In the genomic region with DNA sequence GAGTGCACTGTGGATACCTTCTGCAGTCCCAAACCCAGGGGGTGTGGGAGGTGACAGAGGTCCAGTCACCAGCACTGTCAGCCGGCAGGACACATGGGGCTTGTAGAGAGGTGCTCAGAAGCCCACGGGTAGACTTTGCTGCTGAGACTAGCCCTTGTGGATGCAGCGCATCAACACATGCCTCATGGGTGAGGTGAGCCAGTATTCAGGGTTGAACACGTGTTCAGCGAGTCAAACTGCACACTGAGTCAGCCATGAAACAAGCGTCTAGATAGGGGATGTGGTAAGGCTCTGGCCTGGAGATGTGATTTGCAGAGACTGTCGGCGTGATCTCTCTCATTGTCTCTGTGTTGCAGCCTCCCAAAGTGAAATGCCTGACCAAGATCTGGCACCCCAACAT, we compare ENCODE assay signal across 12 cellular contexts. TPM values are rescaled to one million over a fixed set of nuclear protein-coding genes. Genes with fewer than 3 reads are reported as not detected.
A peak's percentile ranks its signal among the peaks of the same experiment; 100 is the strongest.
DNase-seq lines count a peak whose midpoint lies in the region; ATAC-seq, FAIRE-seq and TF ChIP-seq lines count a peak whose summit lies in the region.
"Had no signal": no experiment of that assay in that cellular context is flagged by ENCODE, and none has a peak within 500 bp of the region (broad histone marks: within the 10 kb centered on the region; RNA-seq: fewer than 3 reads in every experiment).

No MANE protein-coding gene starts in this region.

- peak overlapping the region; percentile 32 for H3K4me3 Mint-ChIP-seq in activated CD4-positive, alpha-beta T cell treated with anti-CD3 and anti-CD28 coated beads for 36 hours
- peak overlapping the region; percentile 68 for H3K4me3 Mint-ChIP-seq in activated T-helper 17 cell treated with anti-CD3 and anti-CD28 coated beads, Interleukin-2, amount 50 U/mL, for 72 hours

- H3K27ac Mint-ChIP-seq in activated CD4-positive, alpha-beta T cell treated with anti-CD3 and anti-CD28 coated beads for 36 hours = peak overlapping the region; percentile 84
- peak overlapping the region; percentile 74 for H3K27ac Mint-ChIP-seq in activated T-helper 17 cell treated with anti-CD3 and anti-CD28 coated beads, Interleukin-2, amount 50 U/mL, for 72 hours

- H3K9me3 ChIP-seq in gastroesophageal sphincter = no peaks in the 10 kb centered on the region

- H3K4me1 Mint-ChIP-seq in activated CD4-positive, alpha-beta T cell treated with anti-CD3 and anti-CD28 coated beads for 36 hours = peaks cover 20% of the 10 kb centered on the region
- peaks cover 11% of the 10 kb centered on the region for H3K4me1 Mint-ChIP-seq in activated T-helper 17 cell treated with anti-CD3 and anti-CD28 coated beads, Interleukin-2, amount 50 U/mL, for 72 hours

- CTCF ChIA-PET in activated CD4-positive, alpha-beta T cell treated with anti-CD3 and anti-CD28 coated beads for 36 hours (lab: Charles Lee) = no interaction called here

- TF ChIP-seq EP300 in gastroesophageal sphincter (IDR thresholded peaks at IDR 0.05) = no peak

- TF ChIP-seq CTCF in gastroesophageal sphincter (IDR thresholded peaks at IDR 0.05) = no peak

- H3K27me3 ChIP-seq in gastroesophageal sphincter = no peaks in the 10 kb centered on the region

- no peaks in the 10 kb centered on the region for H3K27me3 Mint-ChIP-seq in activated CD4-positive, alpha-beta T cell treated with anti-CD3 and anti-CD28 coated beads for 36 hours
- no peaks in the 10 kb centered on the region for H3K27me3 Mint-ChIP-seq in activated T-helper 17 cell treated with anti-CD3 and anti-CD28 coated beads, Interleukin-2, amount 50 U/mL, for 72 hours

- POLR2A ChIA-PET in activated CD4-positive, alpha-beta T cell treated with anti-CD3 and anti-CD28 coated beads for 36 hours (lab: Charles Lee) = no interaction called here

- H3K27ac ChIP-seq in gastroesophageal sphincter = no peak overlapping the region

- peak; percentile 100 for ATAC-seq in activated CD4-positive, alpha-beta T cell treated with anti-CD3 and anti-CD28 coated beads for 36 hours
- peak; percentile 100 for ATAC-seq in activated T-helper 17 cell treated with anti-CD3 and anti-CD28 coated beads, Interleukin-2, amount 50 U/mL, for 72 hours (replicated peaks)
- ATAC-seq in stimulated activated naive CD8-positive, alpha-beta T cell treated with anti-CD3 and anti-CD28 coated beads, Interleukin-15, Interleukin-2, amounts not matched to agents 100 U/mL and 50 U/mL, for 24 hours = peak; percentile 92
- ATAC-seq in gastroesophageal sphincter = no peak
- ATAC-seq: sciatic nerve had no signal

- intact Hi-C loops in activated CD4-positive, alpha-beta T cell treated with anti-CD3 and anti-CD28 coated beads for 36 hours (cut with DNase I, micrococcal nuclease) = loop anchor here in 1 of 2 experiments (1.0 to 2.0 kb wide), 3 partner anchors 27 to 56 kb away; a partner anchor contains a TSS

- no peaks in the 10 kb centered on the region for H3K4me1 ChIP-seq in gastroesophageal sphincter

- DNase-seq in activated CD4-positive, alpha-beta T cell treated with anti-CD3 and anti-CD28 coated beads for 36 hours = peak; percentile 77
- no peak for DNase-seq in activated CD4-positive, alpha-beta T cell treated with anti-CD3 and anti-CD28 coated beads for 4 hours
- DNase-seq in kidney tubule cell (ENCODE audit: low spot score) = peak; percentile 61
- peak; percentile 44 for DNase-seq in stimulated activated naive CD8-positive, alpha-beta T cell treated with anti-CD3 and anti-CD28 coated beads, Interleukin-15, Interleukin-2, amounts not matched to agents 100 U/mL and 50 U/mL, for 24 hours
- no peak for DNase-seq in H54 (ENCODE audit: insufficient read length, low spot score)
- DNase-seq in activated effector memory CD4-positive, alpha-beta T cell treated with anti-CD3 and anti-CD28 coated beads, Interleukin-2, amount 50 U/mL, for 16 hours = no peak

- H3K36me3 Mint-ChIP-seq in activated CD4-positive, alpha-beta T cell treated with anti-CD3 and anti-CD28 coated beads for 36 hours (ENCODE audit: low read depth) = peaks cover 36% of the 10 kb centered on the region
- H3K36me3 Mint-ChIP-seq in activated T-helper 17 cell treated with anti-CD3 and anti-CD28 coated beads, Interleukin-2, amount 50 U/mL, for 72 hours (ENCODE audit: low read depth) = peaks cover 68% of the 10 kb centered on the region

- 76% methylated on average over 3 of the region's 8 CpGs; no CpG with 5 or more reads in 1 of the 2 donors for WGBS in gastroesophageal sphincter (ENCODE audit: low coverage in 1 of 2), 2 donors

- peaks cover 0 to 57% of the 10 kb centered on the region in 2 donors for H3K36me3 ChIP-seq in gastroesophageal sphincter

- no peak for FAIRE-seq in H54 (lab: Jason Lieb, UNC)
- FAIRE-seq: A204.1, frontal cortex, G401.6 had no signal

- no peak overlapping the region for H3K4me3 ChIP-seq in gastroesophageal sphincter

- TF ChIP-seq POLR2A in H54 (IDR thresholded peaks at IDR 0.05; ENCODE audit: low read depth, low read length) (no peak), gastroesophageal sphincter (IDR thresholded peaks at IDR 0.05) (no peak)

- no peaks in the 10 kb centered on the region for H3K9me3 Mint-ChIP-seq in activated CD4-positive, alpha-beta T cell treated with anti-CD3 and anti-CD28 coated beads for 36 hours (ENCODE audit: low read depth)
- no peaks in the 10 kb centered on the region for H3K9me3 Mint-ChIP-seq in activated T-helper 17 cell treated with anti-CD3 and anti-CD28 coated beads, Interleukin-2, amount 50 U/mL, for 72 hours

RNA-seq across cellular contexts. Expression of a gene that starts 35.8 kb away (rescaled TPM):
- 10 to 100 TPM; 59.2 to 60.5 TPM for total RNA-seq in activated CD4-positive, alpha-beta T cell treated with anti-CD3 and anti-CD28 coated beads for 36 hours
- 10 to 100 TPM; 56.2 to 57.1 TPM for total RNA-seq in activated T-helper 17 cell treated with anti-CD3 and anti-CD28 coated beads, Interleukin-2, amount 50 U/mL, for 72 hours
- 10 to 100 TPM; 14.2 to 23.2 (median 16.5) TPM for total RNA-seq in gastroesophageal sphincter

RNA-seq across cellular contexts. Expression of a gene that starts 58.2 kb away (rescaled TPM):
- 10 to 100 TPM; 59.2 to 75.5 TPM for total RNA-seq in activated CD4-positive, alpha-beta T cell treated with anti-CD3 and anti-CD28 coated beads for 36 hours
- total RNA-seq in activated T-helper 17 cell treated with anti-CD3 and anti-CD28 coated beads, Interleukin-2, amount 50 U/mL, for 72 hours = 10 to 100 TPM; 38.9 to 44.7 TPM
- 10 to 100 TPM; 85.0 to 99.5 (median 96.3) TPM for total RNA-seq in gastroesophageal sphincter

Comparison
In these comparisons a context has a peak if more than half of its experiments do, and no peak if none do; other contexts are left out.
1. DNase-seq: peak in activated CD4-positive, alpha-beta T cell treated with anti-CD3 and anti-CD28 coated beads for 36 hours (single experiment), kidney tubule cell (single experiment) and stimulated activated naive CD8-positive, alpha-beta T cell treated with anti-CD3 and anti-CD28 coated beads, Interleukin-15, Interleukin-2, amounts not matched to agents 100 U/mL and 50 U/mL, for 24 hours (single experiment); none in activated CD4-positive, alpha-beta T cell treated with anti-CD3 and anti-CD28 coated beads for 4 hours (0 of 2), H54 (single experiment) and activated effector memory CD4-positive, alpha-beta T cell treated with anti-CD3 and anti-CD28 coated beads, Interleukin-2, amount 50 U/mL, for 16 hours (single experiment).